In the genomic region with DNA sequence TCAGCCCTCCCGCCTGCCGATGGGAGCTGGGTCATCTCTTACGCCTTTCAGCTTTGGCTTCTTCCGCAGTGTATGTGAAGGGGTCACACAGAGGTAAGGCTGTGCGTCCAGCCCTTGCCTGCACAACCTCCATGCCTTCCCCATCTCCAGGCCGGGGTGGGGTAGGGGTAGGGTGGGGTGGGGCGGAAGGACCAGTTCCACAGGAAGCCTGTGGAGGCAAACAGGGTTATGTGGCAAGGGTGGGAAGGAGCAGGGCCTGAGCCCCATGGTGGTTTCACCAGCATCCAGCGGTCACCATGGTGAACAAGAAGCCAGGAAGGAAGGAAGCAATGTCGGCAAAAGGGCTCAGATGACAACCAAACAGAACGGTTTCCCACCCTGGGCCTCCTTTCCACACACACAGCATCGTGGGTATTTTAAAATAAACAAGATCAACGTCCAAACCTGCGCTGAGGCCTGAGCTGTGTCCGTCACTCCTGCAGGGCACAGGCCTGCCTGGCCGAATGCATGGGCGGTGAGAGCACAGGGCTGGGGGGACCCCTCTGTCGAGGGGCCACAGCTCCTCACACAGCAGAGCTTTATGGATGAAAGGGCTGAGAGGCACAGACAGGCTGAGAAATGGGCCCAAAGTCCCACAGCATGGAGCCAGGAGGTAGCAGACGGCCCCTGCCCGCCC, we compare ENCODE assay signal across 16 cellular contexts.
DNase-seq lines count a peak whose midpoint lies in the region; FAIRE-seq and TF ChIP-seq lines count a peak whose summit lies in the region.
"Had no signal": no experiment of that assay in that cellular context is flagged by ENCODE, and none has a peak within 500 bp of the region (broad histone marks: within the 10 kb centered on the region; RNA-seq: fewer than 3 reads in every experiment).

No MANE protein-coding gene starts in this region.

- BruUV-seq in MCF 10A (replicated peaks; lab: Mats Ljungman, UMichigan): no TSS peak
- no TSS peak for BruUV-seq in mammary epithelial cell (replicated peaks; lab: Mats Ljungman, UMichigan)

- 90% methylated on average over 15 of the region's 19 CpGs for WGBS in mammary epithelial cell (ENCODE audit: low coverage, missing lambda C conversion rate)
- WGBS in esophagus squamous epithelium, 2 donors: 65 to 74% methylated on average over 11 to 16 of the region's 19 CpGs
- WGBS in stomach, 5 donors: 69 to 72% (median 71%) methylated on average over 19 of the region's 19 CpGs

- TF ChIP-seq EP300 in stomach (IDR thresholded peaks at IDR 0.05): no peak

- POLR2A ChIA-PET in MCF 10A (lab: Yijun Ruan, JAX): interaction anchor here (1.6 kb wide), 1 partner anchor 23 kb away, joined by 8 read pairs; no protein-coding TSS in a partner anchor
- POLR2A ChIA-PET in activated CD4-positive, alpha-beta memory T cell treated with anti-CD3 and anti-CD28 coated beads for 36 hours (lab: Charles Lee): no interaction called here

- no peak for TF ChIP-seq CTCF in MCF 10A (IDR thresholded peaks at IDR 0.05; ENCODE audit: unreplicated experiment)
- TF ChIP-seq CTCF in mammary epithelial cell (conservative IDR thresholded peaks at IDR 0.05 in 1 of 2, IDR thresholded peaks at IDR 0.05 in 1 of 2; ENCODE audit: extremely low read depth in 1 of 2, insufficient read depth in 1 of 2, low read depth in 1 of 2, low read length in 2 of 2): no peak
- TF ChIP-seq CTCF in esophagus squamous epithelium (IDR thresholded peaks at IDR 0.05): peak in 1 of 6 experiments; percentile 0
- TF ChIP-seq CTCF in stomach (IDR thresholded peaks at IDR 0.05): no peak

- H3K79me2 ChIP-seq in mammary epithelial cell (ENCODE audit: insufficient read depth, low read length): peaks cover 92% of the 10 kb centered on the region

- peaks cover 14% of the 10 kb centered on the region for H3K4me1 Mint-ChIP-seq in MCF 10A (ENCODE audit: insufficient read depth, unreplicated experiment)
- peaks cover 38% of the 10 kb centered on the region for H3K4me1 Mint-ChIP-seq in activated CD4-positive, alpha-beta memory T cell treated with anti-CD3 and anti-CD28 coated beads for 36 hours (ENCODE audit: low read depth)

- in situ Hi-C loops in mammary epithelial cell (cut with MboI; ENCODE audit: low sequenced_read_pairs in 2 of 2): no loop called here

- no peak for FAIRE-seq in HTR-8/SVneo (lab: Jason Lieb, UNC)
- FAIRE-seq: RCC 7860 had no signal

- peaks cover 17% of the 10 kb centered on the region for H3K4me1 ChIP-seq in mammary epithelial cell (ENCODE audit: insufficient read depth, low read length)
- peaks cover 29 to 90% (median 53%) of the 10 kb centered on the region in 3 donors for H3K4me1 ChIP-seq in esophagus squamous epithelium
- H3K4me1 ChIP-seq in stomach: peaks cover 47 to 96% (median 82%) of the 10 kb centered on the region in 4 donors

- TF ChIP-seq POLR2A in esophagus squamous epithelium (IDR thresholded peaks at IDR 0.05) (no peak), stomach (IDR thresholded peaks at IDR 0.05) (no peak)

- H3K36me3 ChIP-seq in mammary epithelial cell (ENCODE audit: insufficient read depth, low read length) (peaks cover 5% of the 10 kb centered on the region), esophagus squamous epithelium (peaks cover 3 to 57% (median 3%) of the 10 kb centered on the region in 3 donors), stomach (peaks cover 2 to 23% (median 7%) of the 10 kb centered on the region in 4 donors)
- H3K36me3 ChIP-seq: prostate gland had no signal

- H3K27me3 ChIP-seq in mammary epithelial cell (ENCODE audit: insufficient read depth, low read length): no peaks in the 10 kb centered on the region
- H3K27me3 ChIP-seq in esophagus squamous epithelium: no peaks in the 10 kb centered on the region
- H3K27me3 ChIP-seq in stomach: no peaks in the 10 kb centered on the region
- H3K27me3 ChIP-seq: hepatocyte had no signal

- intact Hi-C loops in MCF 10A (cut with micrococcal nuclease): no loop called here
- intact Hi-C loops in mammary epithelial cell (cut with micrococcal nuclease): no loop called here
- intact Hi-C loops in activated CD4-positive, alpha-beta memory T cell treated with anti-CD3 and anti-CD28 coated beads for 36 hours (cut with micrococcal nuclease): no loop called here
- intact Hi-C loops in esophagus squamous epithelium (cut with DNase I): no loop called here
- intact Hi-C loops in stomach (cut with DNase I; ENCODE audit: low total_unique reads): no loop called here

- H4K20me1 ChIP-seq in mammary epithelial cell (ENCODE audit: insufficient read depth, low read length): no peaks in the 10 kb centered on the region

- H2AFZ ChIP-seq in mammary epithelial cell (ENCODE audit: low read depth, low read length): no peak overlapping the region
- H2AFZ ChIP-seq: hepatocyte had no signal

- H3K36me3 Mint-ChIP-seq in MCF 10A (ENCODE audit: insufficient read depth, unreplicated experiment): peaks cover 60% of the 10 kb centered on the region
- H3K36me3 Mint-ChIP-seq in activated CD4-positive, alpha-beta memory T cell treated with anti-CD3 and anti-CD28 coated beads for 36 hours: peaks cover 14% of the 10 kb centered on the region

- no peak overlapping the region for H3K4me3 Mint-ChIP-seq in MCF 10A (ENCODE audit: unreplicated experiment)
- H3K4me3 Mint-ChIP-seq in activated CD4-positive, alpha-beta memory T cell treated with anti-CD3 and anti-CD28 coated beads for 36 hours: no peak overlapping the region

- no peak overlapping the region for H3K9ac ChIP-seq in mammary epithelial cell (ENCODE audit: insufficient read depth, low read length)

- peak overlapping the region; percentile 78 for H3K27ac Mint-ChIP-seq in MCF 10A (ENCODE audit: low read depth, unreplicated experiment)
- peak overlapping the region; percentile 60 for H3K27ac Mint-ChIP-seq in activated CD4-positive, alpha-beta memory T cell treated with anti-CD3 and anti-CD28 coated beads for 36 hours
- H3K27ac Mint-ChIP-seq: stimulated activated memory B cell treated with anti-CD40 and anti-IgM and Interleukin-4, amounts not matched to agents 10 μg/mL and 1 μg/mL and 100 μg/mL, for 72 hours had no signal

- CTCF ChIA-PET in MCF 10A (lab: Yijun Ruan, JAX) (interaction anchor here (1.4 to 2.2 kb wide), 2 partner anchors 9 to 11 kb away, joined by 3 to 12 read pairs; no protein-coding TSS in a partner anchor), mammary epithelial cell (lab: Charles Lee; ENCODE audit: low non-redundant PET) (no interaction called here)
- CTCF ChIA-PET in activated CD4-positive, alpha-beta memory T cell treated with anti-CD3 and anti-CD28 coated beads for 36 hours (lab: Charles Lee): interaction anchor here (1.7 kb wide), 1 partner anchor 9 kb away, joined by 6 read pairs; no protein-coding TSS in a partner anchor

- H3K9me3 ChIP-seq in mammary epithelial cell (replicated peaks; ENCODE audit: insufficient read depth, low read length) (no peaks in the 10 kb centered on the region), esophagus squamous epithelium (no peaks in the 10 kb centered on the region), stomach (no peaks in the 10 kb centered on the region)
- H3K9me3 ChIP-seq: prostate gland had no signal

- no peaks in the 10 kb centered on the region for H3K9me3 Mint-ChIP-seq in MCF 10A (ENCODE audit: unreplicated experiment)
- no peaks in the 10 kb centered on the region for H3K9me3 Mint-ChIP-seq in activated CD4-positive, alpha-beta memory T cell treated with anti-CD3 and anti-CD28 coated beads for 36 hours
- H3K9me3 Mint-ChIP-seq: effector memory CD8-positive, alpha-beta T cell; stimulated activated memory B cell treated with anti-CD40 and anti-IgM and Interleukin-4, amounts not matched to agents 10 μg/mL and 1 μg/mL and 100 μg/mL, for 72 hours had no signal

- H3K27ac ChIP-seq in mammary epithelial cell (ENCODE audit: insufficient read depth, low read depth, low read length) (no peak overlapping the region), esophagus squamous epithelium (peak overlapping the region; percentile 61 to 86 (median 85)), stomach (peak overlapping the region in 4 of 5 donors; percentile 8 to 92 (median 88))
- H3K27ac ChIP-seq: hepatocyte, prostate gland had no signal

- H3K27me3 Mint-ChIP-seq in MCF 10A (ENCODE audit: insufficient read depth, unreplicated experiment): no peaks in the 10 kb centered on the region
- H3K27me3 Mint-ChIP-seq in activated CD4-positive, alpha-beta memory T cell treated with anti-CD3 and anti-CD28 coated beads for 36 hours: no peaks in the 10 kb centered on the region
- H3K27me3 Mint-ChIP-seq: effector memory CD8-positive, alpha-beta T cell; stimulated activated memory B cell treated with anti-CD40 and anti-IgM and Interleukin-4, amounts not matched to agents 10 μg/mL and 1 μg/mL and 100 μg/mL, for 72 hours had no signal

- H3K4me3 ChIP-seq in mammary epithelial cell (replicated peaks in 1 of 3; ENCODE audit: insufficient read depth in 1 of 3, low read depth in 2 of 3, low read length in 3 of 3): no peak overlapping the region
- no peak overlapping the region for H3K4me3 ChIP-seq in esophagus squamous epithelium
- no peak overlapping the region for H3K4me3 ChIP-seq in stomach
- H3K4me3 ChIP-seq: hepatocyte, prostate gland had no signal

- no peak for DNase-seq in MCF 10A (ENCODE audit: unreplicated experiment)
- no peak for DNase-seq in mammary epithelial cell
- no peak for DNase-seq in activated CD4-positive, alpha-beta memory T cell treated with anti-CD3 and anti-CD28 coated beads for 36 hours
- DNase-seq in esophagus squamous epithelium (lab: John Stamatoyannopoulos, UW): no peak
- DNase-seq in stomach: no peak
- no peak for DNase-seq in glomerular visceral epithelial cell (ENCODE audit: extremely low spot score)
- no peak for DNase-seq in HTR-8/SVneo (ENCODE audit: insufficient read length, low spot score)
- no peak for DNase-seq in foreskin melanocyte
- DNase-seq: effector memory CD8-positive, alpha-beta T cell; NCI-H1092; stimulated activated CD4-positive, alpha-beta T cell treated with anti-CD3 and anti-CD28 coated beads, Interleukin-1b, Interleukin-23, amount 100 ng/mL, for 48 hours; T-helper 9 cell had no signal

- dilution Hi-C loops in mammary epithelial cell (cut with HindIII; ENCODE audit: low sequenced_read_pairs): no loop called here

- no peak overlapping the region for H3K4me2 ChIP-seq in mammary epithelial cell (ENCODE audit: insufficient read depth, low read depth, low read length)
- H3K4me2 ChIP-seq: hepatocyte had no signal
